ENCODE assay signal across 29 cellular contexts in the genomic region with DNA sequence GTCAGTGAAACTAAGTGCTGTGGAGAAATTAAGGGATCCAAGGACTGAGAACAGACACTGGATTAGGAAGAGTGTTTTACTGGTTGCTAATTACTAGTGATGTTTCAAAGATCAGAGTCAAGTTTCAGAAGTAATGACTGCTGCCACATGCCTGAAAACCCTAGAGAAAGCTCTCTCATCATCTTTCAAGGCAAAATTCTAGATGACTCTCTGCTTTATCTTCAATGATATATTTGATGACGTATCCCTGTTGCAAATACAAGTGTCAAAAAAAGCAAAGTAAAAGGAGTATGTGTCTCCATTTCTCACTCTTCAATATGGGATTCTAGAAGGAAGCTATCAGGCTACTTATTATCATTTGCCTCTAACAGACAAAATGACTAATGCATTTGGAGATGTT. TPM values are rescaled to one million over a fixed set of nuclear protein-coding genes. Genes with fewer than 3 reads are reported as not detected.
"Had no signal": no experiment of that assay in that cellular context is flagged by ENCODE, and none has a peak within 500 bp of the region (broad histone marks: within the 10 kb centered on the region; RNA-seq: fewer than 3 reads in every experiment).

No MANE protein-coding gene starts in this region.

- ATAC-seq: naive thymus-derived CD4-positive, alpha-beta T cell; natural killer cell; psoas muscle; right cardiac atrium; sciatic nerve; stimulated activated memory B cell treated with anti-CD40 and anti-IgM and Interleukin-4, amounts not matched to agents 10 μg/mL and 1 μg/mL and 100 μg/mL, for 72 hours had no signal

- DNase-seq: naive thymus-derived CD4-positive, alpha-beta T cell; natural killer cell; nucleus accumbens; ovary; posterior cingulate gyrus; psoas muscle; right cardiac atrium; spleen; stimulated activated CD4-positive, alpha-beta T cell treated with anti-CD3 and anti-CD28 coated beads, Interleukin-12 subunit alpha, Interleukin-12 subunit beta, amount 100 ng/mL, for 4 hours; stimulated activated CD4-positive, alpha-beta T cell treated with anti-CD3 and anti-CD28 coated beads, Interleukin-1b, Interleukin-23, amount 100 ng/mL, for 48 hours; stimulated activated CD4-positive, alpha-beta T cell treated with anti-CD3 and anti-CD28 coated beads, Interleukin-4, amount 100 ng/mL, for 1 hour; stimulated activated CD4-positive, alpha-beta T cell treated with anti-CD3 and anti-CD28 coated beads, Interleukin-4, amount 100 ng/mL, for 4 hours; stimulated activated CD8-positive, alpha-beta memory T cell treated with anti-CD3 and anti-CD28 coated beads, Interleukin-4, amount 100 ng/mL, for 48 hours; stimulated activated naive CD4-positive, alpha-beta T cell; stomach; thyroid gland; trophoblast cell; upper lobe of left lung had no signal

- H3K36me3 ChIP-seq: neural progenitor cell, neutrophil, ovary, spleen, stomach, thoracic aorta, thyroid gland, tibial nerve, upper lobe of left lung, vagina had no signal

- H3K79me2 ChIP-seq: parathyroid adenoma had no signal

- H3K4me2 ChIP-seq: neural progenitor cell, smooth muscle cell had no signal

- H3K4me3 ChIP-seq: neural progenitor cell, ovary, psoas muscle, skin epidermis, smooth muscle cell, spleen, stomach, thoracic aorta, thyroid gland, tibial nerve, upper lobe of left lung, vagina had no signal

- FAIRE-seq: urothelium cell line had no signal

- H3K9ac ChIP-seq: neural progenitor cell, parathyroid adenoma had no signal

- H3K27me3 ChIP-seq: neural progenitor cell, neutrophil, ovary, spleen, stomach, thyroid gland, tibial nerve, upper lobe of left lung, vagina had no signal

- H2AFZ ChIP-seq: neural progenitor cell, parathyroid adenoma had no signal

- H3K27ac ChIP-seq: neural progenitor cell, neutrophil, ovary, parathyroid adenoma, psoas muscle, skin epidermis, spleen, stomach, thoracic aorta, thyroid gland, tibial nerve, upper lobe of left lung, vagina had no signal

- H3K4me1 ChIP-seq: neural progenitor cell, parathyroid adenoma, psoas muscle, spleen, stomach, thyroid gland, tibial nerve, upper lobe of left lung, vagina had no signal

- H3K9me3 ChIP-seq: neutrophil, ovary, stomach, thoracic aorta, thyroid gland, tibial nerve, upper lobe of left lung, vagina had no signal

RNA-seq across cellular contexts. Expression of a gene that starts 38.0 kb away (rescaled TPM):
- total RNA-seq: naive thymus-derived CD4-positive, alpha-beta T cell; natural killer cell; smooth muscle cell; thoracic aorta had no signal
- polyA plus RNA-seq: naive thymus-derived CD4-positive, alpha-beta T cell; smooth muscle cell; spleen had no signal
